26 cellular contexts compared by ENCODE assay signal in genomic region chr14:71012888-71013287, GRCh38.
DNase-seq lines count a peak whose midpoint lies in the region; ATAC-seq, FAIRE-seq and TF ChIP-seq lines count a peak whose summit lies in the region.
"Had no signal": no experiment of that assay in that cellular context is flagged by ENCODE, and none has a peak within 500 bp of the region (broad histone marks: within the 10 kb centered on the region; RNA-seq: fewer than 3 reads in every experiment).

No MANE protein-coding gene starts in this region.

- H3K4me3 ChIP-seq in liver (ENCODE audit: low read depth in 1 of 3, low read length in 3 of 3) (no peak overlapping the region), HepG2 (replicated peaks in 1 of 3; ENCODE audit: insufficient read depth in 1 of 3, low read depth in 2 of 3, low read length in 3 of 3) (no peak overlapping the region), H1 (ENCODE audit: extremely low read depth in 1 of 4, insufficient read depth in 2 of 4, low read depth in 3 of 4, low read length in 4 of 4) (no peak overlapping the region), right lobe of liver (no peak overlapping the region), ascending aorta (no peak overlapping the region)
- H3K4me3 ChIP-seq: A549; BLaER1 treated with 17β-estradiol and CSF1 and Interleukin-3, amounts not matched to agents 10 nM and 100 nM; GM23338; HAP-1 had no signal

- 37% methylated on average over 4 of the region's 4 CpGs for WGBS in liver
- 99% methylated on average over 4 of the region's 4 CpGs for WGBS in HepG2 (ENCODE audit: low lambda C conversion rate)
- 93 to 100% methylated on average over 1 to 4 of the region's 4 CpGs for whole genome bisulfite sequencing in H1 (ENCODE audit: extremely low coverage in 1 of 2, insufficient coverage in 1 of 2, insufficient read length in 1 of 2, insufficient replicate concordance in 2 of 2, low coverage in 1 of 2, low lambda C conversion rate in 2 of 2, missing lambda C conversion rate in 1 of 2), 2 experiments
- 37% methylated on average over 4 of the region's 4 CpGs for WGBS in right lobe of liver (ENCODE audit: insufficient coverage, low coverage, low lambda C conversion rate, missing lambda C conversion rate)

- H4K5ac ChIP-seq in H1 (ENCODE audit: insufficient read length, low read depth, low read length) = no peak overlapping the region

- no peak for ATAC-seq in HepG2
- ATAC-seq in right lobe of liver = peak; percentile 77 to 90 (median 83)
- ATAC-seq: A549, GM23338 had no signal

- H3K27ac ChIP-seq in liver (ENCODE audit: low read depth in 1 of 2, low read length in 2 of 2) (no peak overlapping the region), HepG2 (ENCODE audit: extremely low read length, insufficient read depth, low read length) (no peak overlapping the region), H1 (ENCODE audit: low read depth, low read length) (no peak overlapping the region), right lobe of liver (no peak overlapping the region), ascending aorta (no peak overlapping the region)
- H3K27ac ChIP-seq: A549; BLaER1 treated with 17β-estradiol and CSF1 and Interleukin-3, amounts not matched to agents 10 nM and 100 nM had no signal

- no peak overlapping the region for H2BK20ac ChIP-seq in H1 (ENCODE audit: low read length)

- in situ Hi-C loops in HepG2 (cut with HindIII; ENCODE audit: extremely low pct_ligation_motif_present, low pct_unique_long_range_greater_than_20kb) = no loop called here

- no peak overlapping the region for H3K18ac ChIP-seq in H1 (ENCODE audit: extremely low read depth, low read length)

- no peak overlapping the region for H4K8ac ChIP-seq in H1 (ENCODE audit: extremely low read depth, insufficient read depth, low read length)

- TF ChIP-seq EP300 in HepG2 (IDR thresholded peaks at IDR 0.05; ENCODE audit: low read depth in 2 of 2, low read length in 2 of 2) (no peak), HepG2 (CRISPR knock-in tag; IDR thresholded peaks at IDR 0.05; ENCODE audit: borderline replicate concordance) (no peak), H1 (IDR thresholded peaks at IDR 0.05; ENCODE audit: borderline replicate concordance in 1 of 2, low read depth in 2 of 2, low read length in 2 of 2) (no peak)

- FAIRE-seq in HepG2 (lab: Jason Lieb, UNC) = no peak
- FAIRE-seq in H1 (lab: Jason Lieb, UNC) = peak; percentile 13
- FAIRE-seq: A549, D721Med, GM12891, GM18507, H54 had no signal

- no peak overlapping the region for H2AFZ ChIP-seq in HepG2 (ENCODE audit: low read length)
- no peak overlapping the region for H2AFZ ChIP-seq in H1 (ENCODE audit: low read length)
- H2AFZ ChIP-seq: GM23338 had no signal

- TF ChIP-seq CTCF in liver (IDR thresholded peaks at IDR 0.05; ENCODE audit: low read depth, low read length, missing input control) (no peak), HepG2 (CRISPR knock-in tag; IDR thresholded peaks at IDR 0.05) (no peak), H1 (IDR thresholded peaks at IDR 0.05; ENCODE audit: control extremely low read depth in 1 of 3, insufficient read depth in 1 of 3, low read depth in 1 of 3, low read length in 3 of 3) (no peak), right lobe of liver (IDR thresholded peaks at IDR 0.05) (no peak), ascending aorta (IDR thresholded peaks at IDR 0.05) (no peak)

- TF ChIP-seq POLR2A in HepG2 (IDR thresholded peaks at IDR 0.05; ENCODE audit: insufficient read depth in 1 of 2, low read depth in 2 of 2, low read length in 2 of 2) = no peak
- no peak for TF ChIP-seq POLR2A in H1 (IDR thresholded peaks at IDR 0.05; ENCODE audit: control extremely low read depth in 1 of 2, low read depth in 2 of 2, low read length in 2 of 2)
- TF ChIP-seq POLR2A in right lobe of liver (IDR thresholded peaks at IDR 0.05) = no peak

- no peak overlapping the region for H3K4ac ChIP-seq in H1 (replicated peaks; ENCODE audit: insufficient read length, low read depth, low read length)

- H3K23ac ChIP-seq in H1 (ENCODE audit: insufficient read length) = no peak overlapping the region

- no peaks in the 10 kb centered on the region for H3K27me3 ChIP-seq in liver (ENCODE audit: control insufficient read depth in 4 of 4, insufficient read depth in 4 of 4, low read length in 3 of 4)
- no peaks in the 10 kb centered on the region for H3K27me3 ChIP-seq in HepG2 (ENCODE audit: control insufficient read depth in 1 of 2, insufficient read depth in 2 of 2, low read length in 2 of 2)
- no peaks in the 10 kb centered on the region for H3K27me3 ChIP-seq in H1 (replicated peaks in 1 of 4; ENCODE audit: control insufficient read depth in 3 of 4, extremely low read depth in 1 of 4, insufficient read depth in 3 of 4, low read length in 3 of 4)
- H3K27me3 ChIP-seq in right lobe of liver = no peaks in the 10 kb centered on the region
- H3K27me3 ChIP-seq in ascending aorta = no peaks in the 10 kb centered on the region
- H3K27me3 ChIP-seq: BE2C; BLaER1 treated with 17β-estradiol and CSF1 and Interleukin-3, amounts not matched to agents 10 nM and 100 nM had no signal

- no peak for DNase-seq in HepG2 (ENCODE audit: low spot score)
- no peak for DNase-seq in H1 (ENCODE audit: low read depth in 1 of 2, low spot score in 2 of 2)
- DNase-seq in right lobe of liver = no peak
- DNase-seq in NCI-H1694 treated with DMSO at 0.1 percent for 48 hours (lab: John Stamatoyannopoulos, UW) = no peak
- no peak for DNase-seq in GDM1 (lab: John Stamatoyannopoulos, UW)
- DNase-seq in ascending aorta (ENCODE audit: low spot score in 2 of 2) = no peak
- DNase-seq: 8988T; ACHN; AML-193; BE2C; CD4-positive, alpha-beta T cell; CD8-positive, alpha-beta memory T cell; DMS 273 treated with DMSO at 0.1 percent for 48 hours; DMS79; EL; GF-D8; HFFc6 had no signal

- H3K4me2 ChIP-seq in HepG2 (ENCODE audit: low read depth, low read length) (no peak overlapping the region), H1 (ENCODE audit: insufficient read depth in 1 of 2, low read depth in 2 of 2, low read length in 2 of 2) (no peak overlapping the region)
- H3K4me2 ChIP-seq: A549; BLaER1 treated with 17β-estradiol and CSF1 and Interleukin-3, amounts not matched to agents 10 nM and 100 nM; GM23338 had no signal

- peaks cover 0 to 7% (median 1%) of the 10 kb centered on the region in 4 donors for H3K36me3 ChIP-seq in liver (ENCODE audit: control insufficient read depth in 4 of 4, insufficient read depth in 3 of 4, low read depth in 1 of 4, low read length in 3 of 4)
- peaks cover 3 to 13% of the 10 kb centered on the region in 2 experiments; a peak in 2 of 5 replicates for H3K36me3 ChIP-seq in HepG2 (replicated peaks in 1 of 2; ENCODE audit: control insufficient read depth in 1 of 2, insufficient read depth in 2 of 2, low read length in 2 of 2)
- peaks cover 0 to 26% (median 5%) of the 10 kb centered on the region in 4 experiments; a peak in 5 of 8 replicates for H3K36me3 ChIP-seq in H1 (ENCODE audit: control insufficient read depth in 2 of 4, insufficient read depth in 4 of 4, low read length in 3 of 4)
- H3K36me3 ChIP-seq in right lobe of liver = no peaks in the 10 kb centered on the region
- H3K36me3 ChIP-seq in ascending aorta = peaks cover 16 to 28% of the 10 kb centered on the region in 2 donors

- no peaks in the 10 kb centered on the region for H3K79me2 ChIP-seq in HepG2 (ENCODE audit: insufficient read depth, low read length)
- no peaks in the 10 kb centered on the region for H3K79me2 ChIP-seq in H1 (ENCODE audit: control insufficient read depth in 1 of 2, insufficient read depth in 2 of 2, low read length in 2 of 2)

- no peaks in the 10 kb centered on the region for H4K20me1 ChIP-seq in HepG2 (ENCODE audit: insufficient read depth, low read length)
- no peaks in the 10 kb centered on the region for H4K20me1 ChIP-seq in H1 (replicated peaks in 1 of 2; ENCODE audit: control insufficient read depth in 1 of 2, insufficient read depth in 2 of 2, low read length in 2 of 2)

- no peak overlapping the region for H3K56ac ChIP-seq in H1 (replicated peaks; ENCODE audit: insufficient read length, low read depth, low read length)

- H3K9ac ChIP-seq in liver (ENCODE audit: low read depth in 1 of 2, low read length in 2 of 2) (no peak overlapping the region), HepG2 (ENCODE audit: insufficient read depth, low read depth, low read length) (no peak overlapping the region), H1 (replicated peaks in 1 of 4; ENCODE audit: extremely low read depth in 1 of 4, low read depth in 3 of 4, low read length in 3 of 4) (no peak overlapping the region)
- H3K9ac ChIP-seq: BLaER1 treated with 17β-estradiol and CSF1 and Interleukin-3, amounts not matched to agents 10 nM and 100 nM had no signal

- H2BK15ac ChIP-seq in H1 (ENCODE audit: low read length) = no peak overlapping the region

- TF ChIP-seq RAD21 in liver (IDR thresholded peaks at IDR 0.05) (no peak), HepG2 (CRISPR knock-in tag; IDR thresholded peaks at IDR 0.05) (no peak), H1 (IDR thresholded peaks at IDR 0.05 in 1 of 2, conservative IDR thresholded peaks at IDR 0.05 in 1 of 2; ENCODE audit: low read depth in 2 of 2, low read length in 2 of 2) (no peak)

- H2BK5ac ChIP-seq in H1 (ENCODE audit: low read depth, low read length) = no peak overlapping the region

- no peaks in the 10 kb centered on the region for H3K79me1 ChIP-seq in H1 (ENCODE audit: low read depth, low read length)

- no peak overlapping the region for H2BK120ac ChIP-seq in H1 (replicated peaks; ENCODE audit: low read depth, low read length)

- H3K9me3 ChIP-seq in liver (ENCODE audit: control insufficient read depth in 4 of 4, low read length in 3 of 4) (no peaks in the 10 kb centered on the region), HepG2 (ENCODE audit: low read length) (no peaks in the 10 kb centered on the region), H1 (ENCODE audit: insufficient read depth in 2 of 2, low read depth in 1 of 2, low read length in 1 of 2) (no peaks in the 10 kb centered on the region), right lobe of liver (no peaks in the 10 kb centered on the region), ascending aorta (no peaks in the 10 kb centered on the region)
- H3K9me3 ChIP-seq: A549; BE2C; BLaER1 treated with 17β-estradiol and CSF1 and Interleukin-3, amounts not matched to agents 10 nM and 100 nM; HAP-1 had no signal

- H3K23me2 ChIP-seq in H1 (ENCODE audit: low read depth, low read length) = no peaks in the 10 kb centered on the region

- no peak overlapping the region for H2AK5ac ChIP-seq in H1 (ENCODE audit: low read depth, low read length)

- no peak overlapping the region for H2BK12ac ChIP-seq in H1 (ENCODE audit: low read depth, low read length)

- BruUV-seq in HepG2 (replicated peaks; lab: Mats Ljungman, UMichigan) = no TSS peak

- H3K4me1 ChIP-seq in liver (ENCODE audit: control insufficient read depth in 4 of 4, insufficient read depth in 4 of 4, low read length in 3 of 4) (peaks cover 0 to 5% (median 2%) of the 10 kb centered on the region in 4 donors), HepG2 (ENCODE audit: insufficient read depth, low read length) (no peaks in the 10 kb centered on the region), H1 (replicated peaks in 1 of 4; ENCODE audit: control insufficient read depth in 3 of 4, insufficient read depth in 4 of 4, low read length in 3 of 4) (no peaks in the 10 kb centered on the region), right lobe of liver (peaks cover 0 to 12% (median 0%) of the 10 kb centered on the region in 4 donors), ascending aorta (no peaks in the 10 kb centered on the region)
- H3K4me1 ChIP-seq: A549; BE2C; BLaER1 treated with 17β-estradiol and CSF1 and Interleukin-3, amounts not matched to agents 10 nM and 100 nM had no signal

- POLR2A ChIA-PET in HepG2 (lab: Yijun Ruan, JAX) (no interaction called here), H1 (lab: Charles Lee; ENCODE audit: partially characterized antibody) (no interaction called here)

- CTCF ChIA-PET in HepG2 (lab: Yijun Ruan, JAX; ENCODE audit: low intra/inter-chr PET ratio, low total read pairs) = no interaction called here
- CTCF ChIA-PET in H1 (lab: Charles Lee; ENCODE audit: partially characterized antibody) = interaction anchor here (0.8 kb wide), 1 partner anchor 36 kb away, joined by 3 read pairs; no protein-coding TSS in a partner anchor

- H4K91ac ChIP-seq in H1 (replicated peaks; ENCODE audit: insufficient read length, low read length) = no peak overlapping the region

- intact Hi-C loops in HepG2 (cut with micrococcal nuclease; ENCODE audit: unreplicated experiment) = no loop called here
- intact Hi-C loops in right lobe of liver (cut with DNase I) = no loop called here
- intact Hi-C loops in ascending aorta (cut with DNase I) = no loop called here

- H3K14ac ChIP-seq in H1 (ENCODE audit: insufficient read length) = no peak overlapping the region
